ENCODE assay signal across 1 cellular context in the genomic region with DNA sequence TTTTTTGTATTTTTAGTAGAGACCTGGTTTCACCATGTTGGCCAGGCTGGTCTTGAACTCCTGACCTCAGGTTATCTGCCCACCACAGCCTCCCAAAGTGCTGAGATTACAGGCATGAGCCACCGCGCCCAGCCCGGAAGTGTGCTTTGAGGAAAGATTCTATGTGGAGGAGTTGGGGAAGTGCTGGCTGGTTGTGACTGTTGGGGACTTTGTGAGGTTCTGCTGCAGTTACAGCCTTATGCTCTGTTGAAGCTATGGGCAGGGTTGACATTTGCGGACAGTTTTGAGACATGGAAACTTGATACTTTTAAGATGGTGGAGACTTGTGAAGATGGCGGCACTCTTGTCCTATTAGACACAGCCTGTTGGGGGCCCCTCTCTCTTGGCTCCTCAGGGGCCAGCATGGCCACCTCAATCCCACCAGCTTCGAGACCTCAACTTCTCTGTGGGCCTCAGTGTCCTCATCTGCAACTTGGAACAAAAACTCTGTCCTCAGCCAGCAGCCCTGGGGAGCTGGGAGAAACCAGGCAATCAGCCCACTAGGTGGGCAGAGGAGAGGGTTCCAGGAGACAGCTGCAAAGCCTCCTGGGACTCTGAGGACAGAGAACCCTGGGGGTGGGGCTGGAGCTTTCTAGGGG.
A peak's percentile ranks its signal among the peaks of the same experiment; 100 is the strongest.
TF ChIP-seq lines count a peak whose summit lies in the region.

No MANE protein-coding gene starts in this region.

TF ChIP-seq in HepG2, 621 proteins besides CTCF, POLR2A, EP300 and RAD21:
- TF ChIP-seq RBM22 (optimal IDR thresholded peaks at IDR 0.05; ENCODE audit: low read length) (peak; percentile 4), KDM4B (CRISPR knock-in tag; IDR thresholded peaks at IDR 0.05) (no peak), ZNF24 (IDR thresholded peaks at IDR 0.05) (no peak), ZNF556 (CRISPR knock-in tag; IDR thresholded peaks at IDR 0.05; ENCODE audit: borderline replicate concordance) (no peak), CC2D1A (CRISPR knock-in tag; IDR thresholded peaks at IDR 0.05) (no peak), ZNF629 (CRISPR knock-in tag; conservative IDR thresholded peaks at IDR 0.05) (peak; percentile 73), ZFAT (CRISPR knock-in tag; conservative IDR thresholded peaks at IDR 0.05) (no peak), PRPF4 (IDR thresholded peaks at IDR 0.05; ENCODE audit: low read depth, low read length, poor library complexity, severe bottlenecking) (no peak), ZNF235 (CRISPR knock-in tag; IDR thresholded peaks at IDR 0.05; ENCODE audit: borderline replicate concordance) (no peak), ZC3H4 (CRISPR knock-in tag; IDR thresholded peaks at IDR 0.05; ENCODE audit: borderline replicate concordance) (no peak), ZNF124 (CRISPR knock-in tag; IDR thresholded peaks at IDR 0.05) (no peak), ZNF10 (CRISPR knock-in tag; IDR thresholded peaks at IDR 0.05; ENCODE audit: borderline replicate concordance, low read depth) (no peak), AFF4 (CRISPR knock-in tag; IDR thresholded peaks at IDR 0.05) (no peak), HMG20A (CRISPR knock-in tag; IDR thresholded peaks at IDR 0.05; ENCODE audit: borderline replicate concordance) (no peak), ZNF337 (CRISPR knock-in tag; IDR thresholded peaks at IDR 0.05; ENCODE audit: borderline replicate concordance, low read depth) (no peak), TFAP4 (IDR thresholded peaks at IDR 0.05; ENCODE audit: borderline replicate concordance, low read depth) (peak; percentile 25; the same call in 1 of the 2 replicates), ZNF598 (CRISPR knock-in tag; IDR thresholded peaks at IDR 0.05; ENCODE audit: borderline replicate concordance) (no peak), NFYC (CRISPR knock-in tag; IDR thresholded peaks at IDR 0.05) (no peak), ZNF143 (CRISPR knock-in tag; IDR thresholded peaks at IDR 0.05) (peak; percentile 74), ZMYM3 (CRISPR knock-in tag; IDR thresholded peaks at IDR 0.05) (peak; percentile 7; the same call in 1 of the 2 replicates), SP5 (CRISPR knock-in tag; IDR thresholded peaks at IDR 0.05; ENCODE audit: borderline replicate concordance, low read depth) (peak; percentile 5; the same call in 1 of the 2 replicates), TCF7 (IDR thresholded peaks at IDR 0.05; ENCODE audit: low read depth) (peak; percentile 5; the same call in 1 of the 2 replicates), ZNF234 (CRISPR knock-in tag; conservative IDR thresholded peaks at IDR 0.05) (no peak), HOXA5 (CRISPR knock-in tag; IDR thresholded peaks at IDR 0.05) (no peak), GABPA (IDR thresholded peaks at IDR 0.05; ENCODE audit: low read depth, low read length) (no peak), GABPA (CRISPR knock-in tag; IDR thresholded peaks at IDR 0.05; ENCODE audit: low read depth) (0 out of 2 replicates have a peak, but pooled peaks have one; percentile 9)
- TF ChIP-seq, protein P1, sequence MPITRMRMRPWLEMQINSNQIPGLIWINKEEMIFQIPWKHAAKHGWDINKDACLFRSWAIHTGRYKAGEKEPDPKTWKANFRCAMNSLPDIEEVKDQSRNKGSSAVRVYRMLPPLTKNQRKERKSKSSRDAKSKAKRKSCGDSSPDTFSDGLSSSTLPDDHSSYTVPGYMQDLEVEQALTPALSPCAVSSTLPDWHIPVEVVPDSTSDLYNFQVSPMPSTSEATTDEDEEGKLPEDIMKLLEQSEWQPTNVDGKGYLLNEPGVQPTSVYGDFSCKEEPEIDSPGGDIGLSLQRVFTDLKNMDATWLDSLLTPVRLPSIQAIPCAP (CRISPR knock-in tag; IDR thresholded peaks at IDR 0.05; ENCODE audit: low read depth) = no peak
- TF ChIP-seq, protein P2, sequence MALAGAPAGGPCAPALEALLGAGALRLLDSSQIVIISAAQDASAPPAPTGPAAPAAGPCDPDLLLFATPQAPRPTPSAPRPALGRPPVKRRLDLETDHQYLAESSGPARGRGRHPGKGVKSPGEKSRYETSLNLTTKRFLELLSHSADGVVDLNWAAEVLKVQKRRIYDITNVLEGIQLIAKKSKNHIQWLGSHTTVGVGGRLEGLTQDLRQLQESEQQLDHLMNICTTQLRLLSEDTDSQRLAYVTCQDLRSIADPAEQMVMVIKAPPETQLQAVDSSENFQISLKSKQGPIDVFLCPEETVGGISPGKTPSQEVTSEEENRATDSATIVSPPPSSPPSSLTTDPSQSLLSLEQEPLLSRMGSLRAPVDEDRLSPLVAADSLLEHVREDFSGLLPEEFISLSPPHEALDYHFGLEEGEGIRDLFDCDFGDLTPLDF (CRISPR knock-in tag; IDR thresholded peaks at IDR 0.05) = no peak
- TF ChIP-seq, protein P3, sequence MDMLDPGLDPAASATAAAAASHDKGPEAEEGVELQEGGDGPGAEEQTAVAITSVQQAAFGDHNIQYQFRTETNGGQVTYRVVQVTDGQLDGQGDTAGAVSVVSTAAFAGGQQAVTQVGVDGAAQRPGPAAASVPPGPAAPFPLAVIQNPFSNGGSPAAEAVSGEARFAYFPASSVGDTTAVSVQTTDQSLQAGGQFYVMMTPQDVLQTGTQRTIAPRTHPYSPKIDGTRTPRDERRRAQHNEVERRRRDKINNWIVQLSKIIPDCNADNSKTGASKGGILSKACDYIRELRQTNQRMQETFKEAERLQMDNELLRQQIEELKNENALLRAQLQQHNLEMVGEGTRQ (IDR thresholded peaks at IDR 0.05; ENCODE audit: low read depth, low read length) = no peak
- TF ChIP-seq, protein P3 (CRISPR knock-in tag; IDR thresholded peaks at IDR 0.05; ENCODE audit: borderline replicate concordance) = no peak
